ENCODE assay signal across 14 cellular contexts in the genomic region with DNA sequence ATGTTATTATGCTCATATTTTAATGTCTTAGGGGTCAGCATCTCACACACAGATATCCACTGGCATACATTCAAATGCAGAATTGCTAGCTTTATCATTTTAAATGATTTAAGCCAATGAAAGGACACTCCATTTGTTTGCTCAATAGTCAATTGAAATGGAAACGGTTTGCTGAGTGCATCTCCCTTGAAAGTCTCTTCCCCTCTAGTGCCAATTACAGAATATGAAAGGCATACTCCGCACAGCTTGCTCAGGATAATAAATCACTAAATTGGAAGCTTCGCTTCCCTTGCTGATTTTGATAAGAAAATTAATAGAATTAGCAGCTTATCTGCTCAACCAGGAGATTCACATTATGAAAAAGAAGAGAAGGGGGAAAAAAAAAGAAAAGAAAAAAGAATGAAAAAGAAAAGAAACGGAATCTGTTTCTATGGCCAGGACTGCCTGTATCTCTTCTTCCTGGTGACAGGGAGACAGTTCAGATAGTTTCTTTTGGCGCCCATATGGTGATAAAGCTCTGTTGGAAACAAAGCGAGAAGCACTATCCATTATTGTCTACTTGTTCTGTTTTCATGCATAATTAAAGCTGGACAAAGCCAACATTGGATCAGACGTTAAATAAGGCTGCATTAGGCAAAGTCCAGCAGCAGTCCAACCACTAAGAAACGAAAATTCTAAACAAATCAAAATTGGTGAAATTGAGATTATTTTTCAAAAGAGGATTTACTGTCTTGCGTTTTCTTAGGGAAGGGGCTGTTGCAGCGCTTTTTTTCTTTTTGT.
DNase-seq lines count a peak whose midpoint lies in the region; ATAC-seq and TF ChIP-seq lines count a peak whose summit lies in the region.
"Had no signal": no experiment of that assay in that cellular context is flagged by ENCODE, and none has a peak within 500 bp of the region (broad histone marks: within the 10 kb centered on the region; RNA-seq: fewer than 3 reads in every experiment).

No MANE protein-coding gene starts in this region.

- H3K27ac Mint-ChIP-seq in nephron progenitor cell: no peak overlapping the region
- H3K27ac Mint-ChIP-seq: activated T-helper 2 cell treated with anti-CD3 and anti-CD28 coated beads, Interferon-gamma antibody, Interleukin-2, Interleukin-4, amounts not matched to agents 10 μg/mL and 5 μg/mL and 100 μg/mL, durations not matched to agents 14 hours and 24 hours and 36 hours; B cell; stimulated activated effector memory CD8-positive, alpha-beta T cell treated with anti-CD3 and anti-CD28 coated beads, Interleukin-12 subunit alpha, Interleukin-12 subunit beta, amount 100 ng/mL, for 72 hours had no signal

- H3K27me3 Mint-ChIP-seq in nephron progenitor cell (ENCODE audit: low read depth, poor library complexity): no peaks in the 10 kb centered on the region

- H3K4me3 ChIP-seq in HAP-1 (no peak overlapping the region), coronary artery (no peak overlapping the region)

- H3K4me1 Mint-ChIP-seq in nephron progenitor cell: peaks cover 39% of the 10 kb centered on the region
- H3K4me1 Mint-ChIP-seq: B cell; stimulated activated effector memory CD8-positive, alpha-beta T cell treated with anti-CD3 and anti-CD28 coated beads, Interleukin-12 subunit alpha, Interleukin-12 subunit beta, amount 100 ng/mL, for 72 hours had no signal

- H3K36me3 ChIP-seq in HAP-1 (replicated peaks): no peaks in the 10 kb centered on the region

- H3K9me3 Mint-ChIP-seq in nephron progenitor cell: peaks cover 7% of the 10 kb centered on the region
- H3K9me3 Mint-ChIP-seq: activated T-helper 2 cell treated with anti-CD3 and anti-CD28 coated beads, Interferon-gamma antibody, Interleukin-2, Interleukin-4, amounts not matched to agents 10 μg/mL and 5 μg/mL and 100 μg/mL, durations not matched to agents 14 hours and 24 hours and 36 hours; stimulated activated effector memory CD8-positive, alpha-beta T cell treated with anti-CD3 and anti-CD28 coated beads, Interleukin-12 subunit alpha, Interleukin-12 subunit beta, amount 100 ng/mL, for 72 hours had no signal

- peak overlapping the region; percentile 75 for H3K4me3 Mint-ChIP-seq in nephron progenitor cell
- H3K4me3 Mint-ChIP-seq: B cell; stimulated activated effector memory CD8-positive, alpha-beta T cell treated with anti-CD3 and anti-CD28 coated beads, Interleukin-12 subunit alpha, Interleukin-12 subunit beta, amount 100 ng/mL, for 72 hours had no signal

- H3K27me3 ChIP-seq in HAP-1 (ENCODE audit: low read depth): no peaks in the 10 kb centered on the region

- H3K4me1 ChIP-seq in HAP-1: peaks cover 47% of the 10 kb centered on the region

- H3K27ac ChIP-seq in coronary artery: no peak overlapping the region

- no peaks in the 10 kb centered on the region for H3K36me3 Mint-ChIP-seq in nephron progenitor cell (ENCODE audit: low read depth)
- H3K36me3 Mint-ChIP-seq: stimulated activated effector memory CD8-positive, alpha-beta T cell treated with anti-CD3 and anti-CD28 coated beads, Interleukin-12 subunit alpha, Interleukin-12 subunit beta, amount 100 ng/mL, for 72 hours had no signal

- no peaks in the 10 kb centered on the region for H3K9me3 ChIP-seq in HAP-1

- in situ Hi-C loops in HAP-1 (cut with MboI; ENCODE audit: low sequenced_read_pairs) (no loop called here), KBM-7 (cut with MboI; ENCODE audit: low pct_unique_long_range_greater_than_20kb, low sequenced_read_pairs) (no loop called here)

- no peak for ATAC-seq in GM21381 (IDR thresholded peaks at IDR 0.05; ENCODE audit: unreplicated experiment)
- ATAC-seq: stimulated activated effector memory CD8-positive, alpha-beta T cell treated with anti-CD3 and anti-CD28 coated beads, Interleukin-12 subunit alpha, Interleukin-12 subunit beta, amount 100 ng/mL, for 72 hours had no signal

- no peak for TF ChIP-seq CTCF in nephron progenitor cell (IDR thresholded peaks at IDR 0.05)
- no peak for TF ChIP-seq CTCF in coronary artery (IDR thresholded peaks at IDR 0.05)

- peak; percentile 47 to 98 for DNase-seq in HAP-1 (ENCODE audit: low spot score in 2 of 2)
- DNase-seq in NCI-H1930 (lab: John Stamatoyannopoulos, UW): peak; percentile 99 to 100
- DNase-seq in SHP77 treated with DMSO at 0.1 percent for 48 hours (lab: John Stamatoyannopoulos, UW): peak; percentile 62
- no peak for DNase-seq in nephron progenitor cell
- DNase-seq in coronary artery (ENCODE audit: low spot score): no peak
- DNase-seq in KBM-7: no peak
- DNase-seq in HT-29 (ENCODE audit: low spot score): no peak
- DNase-seq: effector CD4-positive, alpha-beta T cell; EL; stimulated activated CD4-positive, alpha-beta T cell treated with anti-CD3 and anti-CD28 coated beads, Interleukin-2, amount 100 ng/mL, for 48 hours had no signal

Comparison
In these comparisons a context has a peak if more than half of its experiments do, and no peak if none do; other contexts are left out.
1. DNase-seq: peak in HAP-1 (2 of 2), NCI-H1930 (2 of 2) and SHP77 treated with DMSO at 0.1 percent for 48 hours (single experiment); none in nephron progenitor cell (single experiment), coronary artery (single experiment), KBM-7 (single experiment) and HT-29 (single experiment).